ENCODE assay signal across 34 cellular contexts in genomic region chr3:141326626-141327025, GRCh38. TPM values are rescaled to one million over a fixed set of nuclear protein-coding genes. Genes with fewer than 3 reads are reported as not detected.
DNase-seq lines count a peak whose midpoint lies in the region; ATAC-seq, FAIRE-seq and TF ChIP-seq lines count a peak whose summit lies in the region.
"Had no signal": no experiment of that assay in that cellular context is flagged by ENCODE, and none has a peak within 500 bp of the region (broad histone marks: within the 10 kb centered on the region; RNA-seq: fewer than 3 reads in every experiment).

No MANE protein-coding gene starts in this region.

- H3K36me3 ChIP-seq in Loucy (ENCODE audit: insufficient read depth, low read length) = no peaks in the 10 kb centered on the region
- no peaks in the 10 kb centered on the region for H3K36me3 ChIP-seq in endothelial cell of umbilical vein (ENCODE audit: control insufficient read depth in 2 of 2, extremely low read depth in 1 of 2, insufficient read depth in 2 of 2, low read length in 2 of 2)
- peaks cover 3% of the 10 kb centered on the region for H3K36me3 ChIP-seq in mucosa of descending colon (ENCODE audit: low read depth)
- H3K36me3 ChIP-seq: BE2C, prostate gland, sigmoid colon, thyroid gland, WERI-Rb-1 had no signal

- H3K79me2 ChIP-seq in Loucy (ENCODE audit: insufficient read depth, low read length) (no peaks in the 10 kb centered on the region), endothelial cell of umbilical vein (ENCODE audit: control insufficient read depth, insufficient read depth, low read length) (no peaks in the 10 kb centered on the region)

- TF ChIP-seq RAD21 in A549 (conservative IDR thresholded peaks at IDR 0.05 in 1 of 2, IDR thresholded peaks at IDR 0.05 in 1 of 2) = no peak

- ATAC-seq in A549 = no peak
- peak; percentile 7 for ATAC-seq in mucosa of descending colon
- ATAC-seq in GM19023 (IDR thresholded peaks at IDR 0.05; ENCODE audit: unreplicated experiment) = no peak
- no peak for ATAC-seq in sciatic nerve
- ATAC-seq: activated naive CD8-positive, alpha-beta T cell treated with anti-CD3 and anti-CD28 coated beads, Interleukin-2, amount 50 U/mL, for 24 hours; activated T-cell treated with anti-CD3 and anti-CD28 coated beads, Interleukin-2, amount 50 U/mL, for 4 hours; GM12878; Panc1 had no signal

- TF ChIP-seq CTCF in A549 (IDR thresholded peaks at IDR 0.05) (no peak), Loucy (conservative IDR thresholded peaks at IDR 0.05; ENCODE audit: low read length) (no peak), endothelial cell of umbilical vein (IDR thresholded peaks at IDR 0.05; ENCODE audit: extremely low read depth in 1 of 2, insufficient read depth in 1 of 2, low read depth in 1 of 2, low read length in 2 of 2) (no peak), mucosa of descending colon (IDR thresholded peaks at IDR 0.05) (no peak)

- FAIRE-seq in A549 (lab: Jason Lieb, UNC) (no peak), endothelial cell of umbilical vein (lab: Jason Lieb, UNC) (no peak)
- FAIRE-seq: endometrium, GM12878, H54 had no signal

- DNase-seq in A549 (ENCODE audit: low read depth in 1 of 2, low spot score in 1 of 2) = no peak
- DNase-seq in endothelial cell of umbilical vein (ENCODE audit: low read depth, low spot score) = no peak
- DNase-seq in mucosa of descending colon = no peak
- no peak for DNase-seq in NCI-H2227 (lab: John Stamatoyannopoulos, UW; ENCODE audit: unreplicated experiment)
- DNase-seq in NCI-H524 (lab: John Stamatoyannopoulos, UW) = no peak
- DNase-seq in sciatic nerve (ENCODE audit: low spot score) = no peak
- DNase-seq: activated CD4-positive, alpha-beta T cell treated with anti-CD3 and anti-CD28 coated beads, Interleukin-2, amount 10 ng/mL, durations not matched to agents 7 days and 5 days; activated gamma-delta T cell treated with Interleukin-2 at 50 U/mL for 16 hours; activated naive CD8-positive, alpha-beta T cell treated with anti-CD3 and anti-CD28 coated beads, Interleukin-2, amount 50 U/mL, for 24 hours; activated T-cell treated with anti-CD3 and anti-CD28 coated beads, Interleukin-2, amount 50 U/mL, for 4 hours; BE2C; CD8-positive, alpha-beta memory T cell; central memory CD4-positive, alpha-beta T cell; hippocampal formation; immature natural killer cell; NCI-H1092 treated with DMSO at 0.1 percent for 48 hours; NCI-H187; NCI-H2227 treated with DMSO at 0.1 percent for 48 hours; NCI-H69; nucleus accumbens; SHP77; sigmoid colon; stimulated activated CD4-positive, alpha-beta T cell treated with anti-CD3 and anti-CD28 coated beads, Interleukin-4, amount 100 ng/mL, for 1 hour; SW 1271; T-helper 9 cell; thyroid gland; WERI-Rb-1 had no signal

- H3K4me1 ChIP-seq in A549 (peaks cover 65% of the 10 kb centered on the region), Loucy (ENCODE audit: insufficient read depth, low read length, poor library complexity, severe bottlenecking) (peaks cover 48% of the 10 kb centered on the region), endothelial cell of umbilical vein (ENCODE audit: control insufficient read depth, extremely low read depth, insufficient read depth, low read length) (peaks cover 21% of the 10 kb centered on the region), mucosa of descending colon (ENCODE audit: low read depth) (peaks cover 18% of the 10 kb centered on the region)
- H3K4me1 ChIP-seq: prostate gland, sigmoid colon had no signal

- H3K9ac ChIP-seq in Loucy (ENCODE audit: low read depth, low read length, poor library complexity, severe bottlenecking) (no peak overlapping the region), endothelial cell of umbilical vein (replicated peaks; ENCODE audit: extremely low read depth, insufficient read depth, low read length) (no peak overlapping the region)

- peak overlapping the region; percentile 51 for H3K4me2 ChIP-seq in A549
- H3K4me2 ChIP-seq in Loucy (ENCODE audit: low read depth, low read length, poor library complexity, severe bottlenecking) = peak overlapping the region; percentile 21
- peak overlapping the region; percentile 24 for H3K4me2 ChIP-seq in endothelial cell of umbilical vein (ENCODE audit: insufficient read depth, low read length)

- intact Hi-C loops in endothelial cell of umbilical vein (cut with micrococcal nuclease) (no loop called here), mucosa of descending colon (cut with DNase I, micrococcal nuclease) (no loop called here), sciatic nerve (cut with DNase I) (no loop called here)

- H4K20me1 ChIP-seq in Loucy (ENCODE audit: insufficient read depth, low read length, poor library complexity, severe bottlenecking) = no peaks in the 10 kb centered on the region
- no peaks in the 10 kb centered on the region for H4K20me1 ChIP-seq in endothelial cell of umbilical vein (replicated peaks; ENCODE audit: control insufficient read depth, extremely low read depth, insufficient read depth, low read length)

- CTCF ChIA-PET in A549 (lab: Yijun Ruan, JAX) = interaction anchor here (0.9 to 18.2 kb wide), 2 partner anchors 18 to 19 kb away, joined by 4 to 217 read pairs; no protein-coding TSS in a partner anchor
- CTCF ChIA-PET in endothelial cell of umbilical vein (lab: Charles Lee) = interaction anchor here (1.0 to 2.8 kb wide), 3 partner anchors 15 to 237 kb away, joined by 3 to 9 read pairs (median 3); no protein-coding TSS in a partner anchor

- POLR2A ChIA-PET in A549 (lab: Yijun Ruan, JAX) (no interaction called here), endothelial cell of umbilical vein (lab: Charles Lee) (no interaction called here)

- TF ChIP-seq EP300 in A549 (IDR thresholded peaks at IDR 0.05) = no peak

- no peak for TF ChIP-seq POLR2A in A549 (IDR thresholded peaks at IDR 0.05; ENCODE audit: low read length)
- no peak for TF ChIP-seq POLR2A in endothelial cell of umbilical vein (IDR thresholded peaks at IDR 0.05; ENCODE audit: low read depth, low read length)

- no TSS peak for BruUV-seq in endothelial cell of umbilical vein (replicated peaks; lab: Mats Ljungman, UMichigan)

- H3K9me3 ChIP-seq in A549 (0 out of 3 replicates have a peak, but pooled peaks cover 4% of the 10 kb centered on the region), Loucy (ENCODE audit: insufficient read depth, low read depth, low read length) (no peaks in the 10 kb centered on the region), endothelial cell of umbilical vein (replicated peaks; ENCODE audit: control insufficient read depth, insufficient read depth, low read length) (no peaks in the 10 kb centered on the region), mucosa of descending colon (no peaks in the 10 kb centered on the region)
- H3K9me3 ChIP-seq: BE2C, prostate gland, sigmoid colon, thyroid gland had no signal

- no peaks in the 10 kb centered on the region for H3K9me1 ChIP-seq in endothelial cell of umbilical vein (replicated peaks; ENCODE audit: control insufficient read depth, extremely low read depth, insufficient read depth, low read length)

- no peaks in the 10 kb centered on the region for H3K27me3 ChIP-seq in Loucy (ENCODE audit: insufficient read depth, low read length, poor library complexity, severe bottlenecking)
- no peaks in the 10 kb centered on the region for H3K27me3 ChIP-seq in endothelial cell of umbilical vein (ENCODE audit: control insufficient read depth in 2 of 2, insufficient read depth in 2 of 2, low read length in 2 of 2)
- H3K27me3 ChIP-seq: BE2C, sigmoid colon, thyroid gland had no signal

- H3F3A ChIP-seq in Loucy (ENCODE audit: low read depth) = no peaks in the 10 kb centered on the region

- H3K27ac ChIP-seq in A549 = peak overlapping the region; percentile 91 to 94
- H3K27ac ChIP-seq in endothelial cell of umbilical vein (ENCODE audit: insufficient read depth, low read depth, low read length) = no peak overlapping the region
- H3K27ac ChIP-seq: prostate gland, sigmoid colon, thyroid gland, WERI-Rb-1 had no signal

- dilution Hi-C loops in endothelial cell of umbilical vein (cut with MboI; ENCODE audit: extremely low pct_ligation_motif_present, low sequenced_read_pairs) = no loop called here

- no peak overlapping the region for H3K4me3 ChIP-seq in A549
- H3K4me3 ChIP-seq in Loucy (ENCODE audit: low read length, poor library complexity, severe bottlenecking) = no peak overlapping the region
- no peak overlapping the region for H3K4me3 ChIP-seq in endothelial cell of umbilical vein (replicated peaks in 1 of 3; ENCODE audit: insufficient read depth in 1 of 3, low read depth in 1 of 3, low read length in 3 of 3)
- H3K4me3 ChIP-seq in mucosa of descending colon = no peak overlapping the region
- H3K4me3 ChIP-seq: GM12878, prostate gland, sigmoid colon, thyroid gland had no signal

- WGBS in A549 (ENCODE audit: missing lambda C conversion rate) = 66% methylated on average over 3 of the region's 3 CpGs

- H3K9me2 ChIP-seq in Loucy (replicated peaks; ENCODE audit: low read depth, low read length) = no peaks in the 10 kb centered on the region

- H2AFZ ChIP-seq in Loucy (ENCODE audit: low read length) (no peak overlapping the region), endothelial cell of umbilical vein (ENCODE audit: low read depth, low read length) (no peak overlapping the region)

TF ChIP-seq in A549, 52 proteins besides CTCF, POLR2A, EP300 and RAD21:
- TF ChIP-seq HOXB13 (CRISPR knock-in tag; IDR thresholded peaks at IDR 0.05; ENCODE audit: low read depth) (peak; percentile 33; the same call in 1 of the 2 replicates), HOXB5 (CRISPR knock-in tag; IDR thresholded peaks at IDR 0.05) (no peak)

TF ChIP-seq in endothelial cell of umbilical vein, 7 proteins besides CTCF, POLR2A, EP300 and RAD21 (continues in another document):
- TF ChIP-seq MAX (IDR thresholded peaks at IDR 0.05; ENCODE audit: insufficient read depth, insufficient read length) = no peak

RNA-seq across cellular contexts. Expression of gene ZBTB38, which starts 41.7 kb away (rescaled TPM):
- polyA plus RNA-seq in A549 (2011; rRNA removed) = 110 and 141 TPM in 2 replicates
- 17.2 and 20.9 TPM in 2 replicates for polyA plus RNA-seq in A549 (2012; cell fraction: cytosol; rRNA removed)
- polyA plus RNA-seq in A549 (2012; cell fraction: nucleus; rRNA removed) = 16.5 and 23.0 TPM in 2 replicates
- polyA plus RNA-seq in A549 (2017; fragmentation: RNase III; extraction: RNeasy Plus Mini Kit Qiagen cat#74134 plus additional on column Dnase treatment) = 70.5 to 80.7 TPM (median 72.0 TPM) in 3 replicates
- 205 and 220 TPM in 2 replicates for polyA minus RNA-seq in A549 (2011; rRNA and poly(A)+ RNA removed)
- total RNA-seq in endothelial cell of umbilical vein = 83.4 and 85.2 TPM in 2 replicates
- polyA plus RNA-seq in endothelial cell of umbilical vein = 25.5 and 31.1 TPM in 2 replicates
- 30.2 and 30.5 TPM in 2 replicates for polyA plus RNA-seq in endothelial cell of umbilical vein (2011; cell fraction: cytosol; rRNA removed)
- 57.4 and 59.3 TPM in 2 replicates for polyA plus RNA-seq in endothelial cell of umbilical vein (2011; cell fraction: nucleus; rRNA removed)
- polyA plus RNA-seq in endothelial cell of umbilical vein (2012) = 58.5 and 77.2 TPM in 2 replicates
- polyA minus RNA-seq in endothelial cell of umbilical vein = 130 and 159 TPM in 2 replicates
- 30.9 TPM for polyA minus RNA-seq in endothelial cell of umbilical vein (2011; cell fraction: cytosol; rRNA and poly(A)+ RNA removed)
- polyA minus RNA-seq in endothelial cell of umbilical vein (2011; cell fraction: nucleus; rRNA and poly(A)+ RNA removed) = 158 and 229 TPM in 2 replicates
- 100 to 1,000 TPM in 2 of 3 donors, 10 to 100 TPM in 1; 96.0 to 153 (median 144) TPM for total RNA-seq in mucosa of descending colon
- 117 TPM for total RNA-seq in sciatic nerve
